ENCODE assay signal across 1 cellular context in genomic region chr9:117073071-117073470, GRCh38.
TF ChIP-seq lines count a peak whose summit lies in the region.

No MANE protein-coding gene starts in this region.

TF ChIP-seq in H1, 55 proteins besides CTCF, POLR2A, EP300 and RAD21:
- TF ChIP-seq TBP (IDR thresholded peaks at IDR 0.05; ENCODE audit: low read depth, low read length) (no peak), GTF2F1 (IDR thresholded peaks at IDR 0.05; ENCODE audit: borderline replicate concordance, low read depth, low read length) (no peak), E2F6 (IDR thresholded peaks at IDR 0.05) (no peak), CEBPB (IDR thresholded peaks at IDR 0.05; ENCODE audit: low read depth, low read length) (no peak), SUZ12 (IDR thresholded peaks at IDR 0.05; ENCODE audit: low read length) (no peak), FOSL1 (IDR thresholded peaks at IDR 0.05; ENCODE audit: insufficient read depth, low read depth, low read length) (no peak), CBX8 (IDR thresholded peaks at IDR 0.05; ENCODE audit: borderline replicate concordance, low read depth, low read length) (no peak), ASH2L (IDR thresholded peaks at IDR 0.05; ENCODE audit: low read length) (no peak), SP2 (IDR thresholded peaks at IDR 0.05; ENCODE audit: low read length) (no peak), KDM5A (IDR thresholded peaks at IDR 0.05; ENCODE audit: low read length) (no peak)
